ENCODE assay signal across 9 cellular contexts in the genomic region with DNA sequence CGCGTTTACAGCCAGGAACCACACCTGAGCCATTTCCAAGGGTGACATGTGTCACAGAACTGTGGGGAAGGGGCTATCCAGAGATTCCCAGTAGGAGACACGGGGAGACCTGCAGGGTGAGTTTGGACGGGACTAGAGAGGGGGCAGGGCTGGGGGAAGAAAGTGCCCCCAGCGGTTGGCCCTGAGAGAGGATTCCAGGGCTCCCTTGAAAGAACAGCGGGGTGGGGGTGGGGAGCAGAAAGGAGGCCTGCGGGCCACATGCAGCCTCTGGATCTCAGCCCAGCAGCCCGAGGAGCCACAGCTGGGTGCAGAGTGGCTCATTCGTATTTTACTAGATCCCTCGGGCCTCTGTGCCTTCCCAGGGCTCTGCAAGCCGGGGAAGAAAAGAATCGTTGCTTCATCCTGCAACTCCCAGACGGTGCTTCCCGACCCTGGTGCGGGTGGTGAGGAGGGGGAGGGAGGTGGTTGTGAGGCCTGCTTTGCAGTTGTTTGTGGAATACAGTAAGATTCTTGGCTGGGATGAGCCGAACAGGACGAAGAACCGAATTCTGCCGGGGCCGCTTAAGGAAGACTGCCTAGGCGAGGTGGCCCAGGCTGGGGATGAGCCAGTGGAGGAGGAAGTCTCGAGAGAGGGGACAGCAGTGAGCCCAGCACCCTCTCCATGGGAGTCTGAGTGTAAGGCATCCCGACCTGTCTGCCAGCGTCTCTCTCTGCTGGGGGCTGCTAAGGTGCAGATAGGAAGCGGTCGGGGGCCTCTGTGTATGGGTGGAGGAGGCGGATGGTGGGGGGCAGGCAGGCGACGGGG. TPM values are rescaled to one million over a fixed set of nuclear protein-coding genes. Genes with fewer than 3 reads are reported as not detected.
DNase-seq lines count a peak whose midpoint lies in the region; ATAC-seq and TF ChIP-seq lines count a peak whose summit lies in the region.
"Had no signal": no experiment of that assay in that cellular context is flagged by ENCODE, and none has a peak within 500 bp of the region (broad histone marks: within the 10 kb centered on the region; RNA-seq: fewer than 3 reads in every experiment).

No MANE protein-coding gene starts in this region.

- H3K27me3 ChIP-seq in Panc1 (ENCODE audit: control insufficient read depth, insufficient read depth, low read length): no peaks in the 10 kb centered on the region
- H3K27me3 ChIP-seq in neuronal stem cell (ENCODE audit: control insufficient read depth in 3 of 3, insufficient read depth in 3 of 3, low read depth in 1 of 3, low read length in 3 of 3): peaks cover 8 to 39% (median 23%) of the 10 kb centered on the region in 3 experiments
- peaks cover 6 to 62% (median 28%) of the 10 kb centered on the region in 7 donors for H3K27me3 ChIP-seq in spleen (replicated peaks in 1 of 7)
- H3K27me3 ChIP-seq in ovary: no peaks in the 10 kb centered on the region

- peak overlapping the region; percentile 89 for H2BK120ac ChIP-seq in neuronal stem cell (ENCODE audit: low read depth, low read length)

- H3K18ac ChIP-seq in neuronal stem cell (ENCODE audit: low read length): peak overlapping the region; percentile 93

- in situ Hi-C loops in Panc1 (cut with HindIII; ENCODE audit: low pct_unique_long_range_greater_than_20kb, low sequenced_read_pairs): no loop called here

- peak overlapping the region; percentile 91 for H2AFZ ChIP-seq in neuronal stem cell (ENCODE audit: low read length)

- H4K91ac ChIP-seq in neuronal stem cell (ENCODE audit: low read depth, low read length, poor library complexity): peak overlapping the region; percentile 11

- H2BK15ac ChIP-seq in neuronal stem cell (ENCODE audit: low read length): peak overlapping the region; percentile 97

- no peak for TF ChIP-seq CTCF in Panc1 (IDR thresholded peaks at IDR 0.05)
- TF ChIP-seq CTCF in spleen (IDR thresholded peaks at IDR 0.05 in 8 of 11, conservative IDR thresholded peaks at IDR 0.05 in 3 of 11): no peak
- TF ChIP-seq CTCF in ovary (IDR thresholded peaks at IDR 0.05): no peak

- POLR2A ChIA-PET in Panc1 (lab: Charles Lee): interaction anchor here (0.7 kb wide), 1 partner anchor 44 kb away, joined by 8 read pairs; no protein-coding TSS in a partner anchor

- H3K4me3 ChIP-seq in Panc1 (ENCODE audit: low read depth in 2 of 2, low read length in 2 of 2) (no peak overlapping the region), neuronal stem cell (ENCODE audit: low read length in 2 of 2) (no peak overlapping the region), spleen (peak overlapping the region in 1 of 8 donors; percentile 62), ovary (no peak overlapping the region)

- H2BK5ac ChIP-seq in neuronal stem cell (ENCODE audit: low read length): peak overlapping the region; percentile 33

- peak overlapping the region; percentile 58 for H2BK12ac ChIP-seq in neuronal stem cell (ENCODE audit: low read length)

- no CpG with 5 or more reads among the region's 29 CpGs for WGBS in neuronal stem cell (ENCODE audit: extremely low coverage in 2 of 2, insufficient read length in 2 of 2, insufficient replicate concordance in 1 of 2), 2 donors
- 63 to 75% (median 69%) methylated on average over 28 to 29 of the region's 29 CpGs for WGBS in spleen, 5 donors
- WGBS in ovary, 3 donors: 31 to 47% (median 31%) methylated on average over 29 of the region's 29 CpGs

- H3K23ac ChIP-seq in neuronal stem cell (ENCODE audit: low read depth, low read length, poor library complexity): peak overlapping the region; percentile 57

- H2AK5ac ChIP-seq in neuronal stem cell (ENCODE audit: low read depth, low read length): peak overlapping the region; percentile 88

- H3K4ac ChIP-seq in neuronal stem cell (ENCODE audit: low read length): no peak overlapping the region

- no peak for TF ChIP-seq POLR2A in spleen (IDR thresholded peaks at IDR 0.05)
- TF ChIP-seq POLR2A in ovary (IDR thresholded peaks at IDR 0.05): no peak

- H3K27ac ChIP-seq in Panc1 (ENCODE audit: low read length) (peak overlapping the region; percentile 54), neuronal stem cell (replicated peaks; ENCODE audit: low read length) (no peak overlapping the region), spleen (no peak overlapping the region), ovary (no peak overlapping the region)

- H3K9ac ChIP-seq in ES-I3 (ENCODE audit: low read depth, low read length): peak overlapping the region; percentile 62
- peak overlapping the region; percentile 63 for H3K9ac ChIP-seq in neuronal stem cell (ENCODE audit: low read depth, low read length, poor library complexity)

- H3K4me1 ChIP-seq in ES-I3 (ENCODE audit: insufficient read depth, low read length) (peaks cover 8% of the 10 kb centered on the region), Panc1 (ENCODE audit: control insufficient read depth, insufficient read depth, low read length) (peaks cover 8% of the 10 kb centered on the region), neuronal stem cell (ENCODE audit: control insufficient read depth in 2 of 2, insufficient read depth in 1 of 2, low read depth in 1 of 2, low read length in 2 of 2) (peaks cover 6 to 7% of the 10 kb centered on the region in 2 donors), spleen (peaks cover 5 to 21% (median 14%) of the 10 kb centered on the region in 6 donors), ovary (ENCODE audit: insufficient read depth) (no peaks in the 10 kb centered on the region)

- DNase-seq in Panc1 (ENCODE audit: low read depth, low spot score): no peak
- DNase-seq in neuronal stem cell (ENCODE audit: low spot score): no peak
- no peak for DNase-seq in spleen
- no peak for DNase-seq in activated CD4-positive, alpha-beta T cell treated with anti-CD3 and anti-CD28 coated beads, Interleukin-2, amount 50 U/mL, for 48 hours
- DNase-seq in ovary: no peak
- DNase-seq: NCI-H526 treated with DMSO at 0.1 percent for 48 hours had no signal

- BruUV-seq in Panc1 (replicated peaks; lab: Mats Ljungman, UMichigan): no TSS peak

- intact Hi-C loops in Panc1 (cut with micrococcal nuclease; ENCODE audit: unreplicated experiment): no loop called here
- intact Hi-C loops in spleen (cut with DNase I; ENCODE audit: low total_unique reads): no loop called here
- intact Hi-C loops in ovary (cut with DNase I): no loop called here

- no peak overlapping the region for H4K8ac ChIP-seq in neuronal stem cell (ENCODE audit: low read depth, low read length)

- H3K36me3 ChIP-seq in ES-I3 (ENCODE audit: insufficient read depth, low read length) (no peaks in the 10 kb centered on the region), Panc1 (ENCODE audit: control insufficient read depth, insufficient read depth, low read length) (no peaks in the 10 kb centered on the region), neuronal stem cell (replicated peaks in 1 of 2; ENCODE audit: control insufficient read depth in 2 of 2, insufficient read depth in 2 of 2, low read length in 2 of 2) (no peaks in the 10 kb centered on the region), spleen (no peaks in the 10 kb centered on the region), ovary (no peaks in the 10 kb centered on the region)

- no peaks in the 10 kb centered on the region for H3K79me1 ChIP-seq in neuronal stem cell (ENCODE audit: low read depth, low read length)

- CTCF ChIA-PET in Panc1 (lab: Charles Lee): no interaction called here

- no peaks in the 10 kb centered on the region for H3K9me3 ChIP-seq in ES-I3 (ENCODE audit: control insufficient read depth, insufficient read depth, low read length)
- H3K9me3 ChIP-seq in Panc1 (ENCODE audit: control insufficient read depth, insufficient read depth, low read depth, low read length): no peaks in the 10 kb centered on the region
- no peaks in the 10 kb centered on the region for H3K9me3 ChIP-seq in neuronal stem cell (replicated peaks in 1 of 2; ENCODE audit: control insufficient read depth in 2 of 2, insufficient read depth in 1 of 2, low read depth in 1 of 2, low read length in 2 of 2)
- H3K9me3 ChIP-seq in spleen: no peaks in the 10 kb centered on the region
- no peaks in the 10 kb centered on the region for H3K9me3 ChIP-seq in ovary

- no peak overlapping the region for H3K4me2 ChIP-seq in neuronal stem cell (ENCODE audit: insufficient read depth, low read length, poor library complexity, severe bottlenecking)

- TF ChIP-seq EP300 in ovary (IDR thresholded peaks at IDR 0.05): no peak

- ATAC-seq in Panc1 (peak; percentile 52), esophagus mucosa (peak; percentile 27), HG02973 (IDR thresholded peaks at IDR 0.05; ENCODE audit: unreplicated experiment) (no peak)

- peak overlapping the region; percentile 31 for H3K14ac ChIP-seq in neuronal stem cell (ENCODE audit: low read length)

RNA-seq across cellular contexts. Expression of a gene that starts 36.1 kb away (rescaled TPM):
- total RNA-seq in Panc1 (2021; ENCODE audit: unreplicated experiment) (23.7 TPM), esophagus mucosa (16.1 TPM), spleen (10 to 100 TPM in 6 of 7 donors, 1 to 10 TPM in 1; 8.6 to 24.0 (median 15.7) TPM), ovary (10 to 100 TPM; 13.7 to 48.1 (median 20.9) TPM)
- 29.6 TPM for polyA plus RNA-seq in Panc1 (2012; ENCODE audit: insufficient read length)
- 21.5 TPM for polyA plus RNA-seq in neuronal stem cell (2013, experiment 1 of 2)
- polyA plus RNA-seq in neuronal stem cell (2013, experiment 2 of 2): 21.0 TPM
- polyA plus RNA-seq in spleen (1 to 10 TPM; 2.2 to 4.9 (median 2.3) TPM), ovary (1 to 10 TPM; 2.2 to 6.7 TPM)

RNA-seq across cellular contexts. Expression of a gene that starts 46.8 kb away (rescaled TPM):
- total RNA-seq in Panc1 (2021; ENCODE audit: unreplicated experiment) (27.1 TPM), esophagus mucosa (52.8 TPM), spleen (10 to 100 TPM; 17.0 to 30.6 (median 21.9) TPM), ovary (10 to 100 TPM in 6 of 7 donors, 1 to 10 TPM in 1; 8.1 to 22.3 (median 18.6) TPM)
- 12.8 TPM for polyA plus RNA-seq in Panc1 (2012; ENCODE audit: insufficient read length)
- polyA plus RNA-seq in neuronal stem cell (2013, experiment 1 of 2): 17.2 TPM
- 18.0 TPM for polyA plus RNA-seq in neuronal stem cell (2013, experiment 2 of 2)
- polyA plus RNA-seq in spleen (1 to 10 TPM; 3.7 to 5.8 (median 3.8) TPM), ovary (10 to 100 TPM in 1 of 2 donors, 1 to 10 TPM in 1; 7.2 to 17.2 TPM)
